8 cellular contexts compared by ENCODE assay signal in the genomic region with DNA sequence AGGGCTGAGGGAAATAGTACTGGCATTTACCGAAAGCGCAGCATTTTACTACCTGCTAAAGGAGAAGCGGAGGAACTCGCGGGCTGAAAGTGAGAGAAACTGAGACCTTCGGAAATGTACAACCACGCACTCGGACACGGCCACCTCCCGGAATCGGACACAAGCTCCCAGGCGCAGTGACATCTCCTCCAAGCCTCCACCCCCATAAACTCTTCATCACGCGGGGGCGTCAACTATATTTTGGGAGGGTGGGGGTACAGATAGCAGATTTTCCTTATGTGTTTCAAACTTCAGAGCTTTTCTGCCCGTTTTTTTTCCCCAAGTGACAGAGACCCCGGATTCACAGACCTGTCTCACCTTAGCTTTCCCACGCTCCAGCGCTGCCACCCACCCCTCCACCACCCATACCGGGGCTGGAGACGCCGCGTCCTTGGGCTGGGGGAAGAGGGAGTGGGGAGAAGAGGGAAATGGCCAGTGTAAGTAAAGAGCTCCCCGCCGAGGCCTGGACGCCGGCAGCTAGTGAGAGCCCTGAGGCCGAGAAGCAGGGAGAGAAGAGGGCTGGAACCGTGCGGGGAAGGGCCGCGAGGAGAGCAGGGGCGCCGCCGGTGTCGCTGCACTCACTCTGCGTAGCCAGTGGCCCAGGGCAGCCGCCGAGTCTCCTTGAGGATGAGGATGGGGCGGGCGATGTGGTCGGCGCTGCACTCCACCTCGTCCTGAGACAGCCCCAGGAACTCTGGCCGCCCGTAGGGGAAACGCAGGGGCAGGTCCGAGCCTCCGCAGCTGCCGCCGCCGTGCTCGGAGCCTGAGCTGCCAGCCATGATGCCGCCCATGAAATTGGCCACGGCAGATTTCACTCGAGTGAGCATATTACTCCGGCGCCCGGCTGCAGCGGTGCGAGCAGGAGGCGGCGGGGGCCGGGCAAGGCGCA. TPM values are rescaled to one million over a fixed set of nuclear protein-coding genes. Genes with fewer than 3 reads are reported as not detected.
DNase-seq lines count a peak whose midpoint lies in the region; ATAC-seq and TF ChIP-seq lines count a peak whose summit lies in the region.

No MANE protein-coding gene starts in this region.

- no peak overlapping the region for H3K27ac Mint-ChIP-seq in activated T-cell treated with anti-CD3 and anti-CD28 coated beads, Interleukin-2, amount 50 U/mL, for 72 hours

- peaks cover 0 to 5% of the 10 kb centered on the region in 2 donors for H3K36me3 Mint-ChIP-seq in activated T-cell treated with anti-CD3 and anti-CD28 coated beads, Interleukin-2, amount 50 U/mL, for 72 hours (ENCODE audit: insufficient read depth in 2 of 2)

- H3K4me1 ChIP-seq in HEK293 (ENCODE audit: control insufficient read depth, insufficient read depth, low read length): peaks cover 20% of the 10 kb centered on the region
- peaks cover 5% of the 10 kb centered on the region for H3K4me1 ChIP-seq in MM.1S (ENCODE audit: low read length)
- H3K4me1 ChIP-seq in osteoblast (ENCODE audit: insufficient read depth, low read length): peaks cover 11% of the 10 kb centered on the region

- H3K4me3 ChIP-seq in HEK293 (ENCODE audit: low read depth, low read length) (peak overlapping the region; percentile 73), MM.1S (ENCODE audit: low read length) (peak overlapping the region; percentile 94), osteoblast (ENCODE audit: insufficient read depth, low read length) (peak overlapping the region; percentile 86)

- no peaks in the 10 kb centered on the region for H3K36me3 ChIP-seq in HEK293 (ENCODE audit: control insufficient read depth in 2 of 2, insufficient read depth in 1 of 2, low read length in 2 of 2)
- H3K36me3 ChIP-seq in MM.1S (replicated peaks; ENCODE audit: insufficient read depth, low read length): no peaks in the 10 kb centered on the region
- no peaks in the 10 kb centered on the region for H3K36me3 ChIP-seq in osteoblast (ENCODE audit: insufficient read depth, low read length)

- H3K79me2 ChIP-seq in MM.1S (ENCODE audit: low read length) (peaks cover 8% of the 10 kb centered on the region; the same call in 1 of the 2 replicates), osteoblast (ENCODE audit: insufficient read depth, low read length) (peaks cover 19% of the 10 kb centered on the region)

- H3K27me3 ChIP-seq in MM.1S (replicated peaks; ENCODE audit: insufficient read depth, low read length) (no peaks in the 10 kb centered on the region), osteoblast (ENCODE audit: insufficient read depth, low read length) (no peaks in the 10 kb centered on the region)

- peak overlapping the region; percentile 57 for H3K9ac ChIP-seq in MM.1S (ENCODE audit: low read length)

- H3K9me3 ChIP-seq in HEK293 (ENCODE audit: control insufficient read depth, insufficient read depth, low read depth, low read length) (no peaks in the 10 kb centered on the region), MM.1S (replicated peaks; ENCODE audit: insufficient read depth, low read length) (no peaks in the 10 kb centered on the region), osteoblast (ENCODE audit: low read depth, low read length) (no peaks in the 10 kb centered on the region)

- H3K27ac ChIP-seq in HEK293 (ENCODE audit: extremely low read depth, low read depth, low read length) (peak overlapping the region; percentile 68), MM.1S (ENCODE audit: low read length) (no peak overlapping the region; the same call in 1 of the 2 replicates), osteoblast (ENCODE audit: low read depth, low read length) (peak overlapping the region; percentile 56)

- peak; percentile 2 to 3 for DNase-seq in stimulated activated CD4-positive, alpha-beta T cell treated with anti-CD3 and anti-CD28 coated beads, Interleukin-15, amount 100 ng/mL, for 48 hours (ENCODE audit: low read depth in 2 of 2)
- no peak for DNase-seq in stimulated activated CD4-positive, alpha-beta T cell treated with anti-CD3 and anti-CD28 coated beads, Interleukin-4, amount 100 ng/mL, for 24 hours
- DNase-seq in MM.1S (peak; percentile 55), head of caudate nucleus (peak; percentile 18 to 86 (median 66)), osteoblast (ENCODE audit: insufficient read length, low spot score, missing footprints) (peak; percentile 93), SKM-1 (lab: John Stamatoyannopoulos, UW; ENCODE audit: unreplicated experiment) (no peak)
- DNase-seq in activated T-cell treated with anti-CD3 and anti-CD28 coated beads, Interleukin-2, amount 50 U/mL, for 72 hours: peak; percentile 19

- peak overlapping the region; percentile 81 to 89 for H3K4me3 Mint-ChIP-seq in activated T-cell treated with anti-CD3 and anti-CD28 coated beads, Interleukin-2, amount 50 U/mL, for 72 hours

- H3F3A ChIP-seq in MM.1S (ENCODE audit: insufficient read depth, low read length): peaks cover 5% of the 10 kb centered on the region; the same call in 1 of the 2 replicates

- ATAC-seq in activated T-cell treated with anti-CD3 and anti-CD28 coated beads, Interleukin-2, amount 50 U/mL, for 72 hours (replicated peaks in 1 of 2): peak; percentile 62

- peak overlapping the region; percentile 94 for H3K4me2 ChIP-seq in MM.1S (ENCODE audit: low read depth, low read length)
- H3K4me2 ChIP-seq in osteoblast (ENCODE audit: insufficient read depth, low read length): peak overlapping the region; percentile 92

- POLR2A ChIA-PET in HEK293 (lab: Yijun Ruan, JAX): interaction anchor here (0.8 to 2.2 kb wide), 7 partner anchors 8 to 86 kb away, joined by 3 to 6 read pairs (median 5); no protein-coding TSS in a partner anchor

- H2AFZ ChIP-seq in MM.1S (ENCODE audit: low read length): peak overlapping the region; percentile 91
- peak overlapping the region; percentile 72 for H2AFZ ChIP-seq in osteoblast (ENCODE audit: low read length)

- peaks cover 46% of the 10 kb centered on the region for H3K27me3 Mint-ChIP-seq in activated T-cell treated with anti-CD3 and anti-CD28 coated beads, Interleukin-2, amount 50 U/mL, for 72 hours (ENCODE audit: low read depth)

- CTCF ChIA-PET in HEK293 (lab: Yijun Ruan, JAX): interaction anchor here (0.5 to 3.6 kb wide), 18 partner anchors 8 to 352 kb away, joined by 3 to 32 read pairs (median 4); partner anchors contain the start of gene AVPR1A

- intact Hi-C loops in head of caudate nucleus (cut with DNase I): loop anchor here (5.0 to 10.0 kb wide), 2 partner anchors 117 to 329 kb away; no protein-coding TSS in a partner anchor

- H4K20me1 ChIP-seq in MM.1S (ENCODE audit: insufficient read depth, low read length): no peaks in the 10 kb centered on the region
- no peaks in the 10 kb centered on the region for H4K20me1 ChIP-seq in osteoblast (ENCODE audit: insufficient read depth, low read length)

- no peaks in the 10 kb centered on the region for H3K9me2 ChIP-seq in MM.1S (replicated peaks; ENCODE audit: insufficient read depth, low read length)

- H3K4me1 Mint-ChIP-seq in activated T-cell treated with anti-CD3 and anti-CD28 coated beads, Interleukin-2, amount 50 U/mL, for 72 hours (ENCODE audit: low read depth): peaks cover 13% of the 10 kb centered on the region

- TF ChIP-seq CTCF in HEK293 (tag by site-specific recombination; IDR thresholded peaks at IDR 0.05) (peak; percentile 96), MM.1S (IDR thresholded peaks at IDR 0.05; ENCODE audit: low read length) (peak; percentile 17; the same call in 1 of the 2 replicates), osteoblast (IDR thresholded peaks at IDR 0.05; ENCODE audit: extremely low read depth, low read depth, low read length) (no peak)

- H3K9me3 Mint-ChIP-seq in activated T-cell treated with anti-CD3 and anti-CD28 coated beads, Interleukin-2, amount 50 U/mL, for 72 hours: no peaks in the 10 kb centered on the region

TF ChIP-seq in HEK293, 187 proteins besides CTCF, POLR2A, EP300 and RAD21 (continues in another document):
- TF ChIP-seq GLI2 (tag by site-specific recombination; IDR thresholded peaks at IDR 0.05; ENCODE audit: borderline replicate concordance, low read depth) (no peak), ZNF341 (tag by site-specific recombination; IDR thresholded peaks at IDR 0.05; ENCODE audit: low read depth) (peak; percentile 91), ZNF561 (tag by site-specific recombination; IDR thresholded peaks at IDR 0.05; ENCODE audit: borderline replicate concordance) (no peak), SP2 (tag by site-specific recombination; IDR thresholded peaks at IDR 0.05) (peak; percentile 43), ZNF10 (tag by site-specific recombination; IDR thresholded peaks at IDR 0.05) (no peak), BCL11A (tag by site-specific recombination; IDR thresholded peaks at IDR 0.05; ENCODE audit: low read depth) (no peak), ZNF112 (tag by site-specific recombination; IDR thresholded peaks at IDR 0.05) (no peak), ZNF571 (tag by site-specific recombination; IDR thresholded peaks at IDR 0.05) (no peak), ZNF777 (tag by site-specific recombination; IDR thresholded peaks at IDR 0.05; ENCODE audit: borderline replicate concordance) (peak; percentile 56; the same call in 1 of the 2 replicates), ZNF837 (tag by site-specific recombination; IDR thresholded peaks at IDR 0.05) (no peak), KLF9 (tag by site-specific recombination; IDR thresholded peaks at IDR 0.05; ENCODE audit: low read depth) (no peak), ZNF76 (tag by site-specific recombination; IDR thresholded peaks at IDR 0.05; ENCODE audit: borderline replicate concordance, low read depth) (0 out of 2 replicates have a peak, but pooled peaks have one; percentile 22), ZNF426 (tag by site-specific recombination; IDR thresholded peaks at IDR 0.05) (no peak), ZNF623 (tag by site-specific recombination; IDR thresholded peaks at IDR 0.05) (no peak), ZSCAN30 (tag by site-specific recombination; IDR thresholded peaks at IDR 0.05) (peak; percentile 13; the same call in 1 of the 2 replicates), PRDM1 (tag by site-specific recombination; IDR thresholded peaks at IDR 0.05) (peak; percentile 85; the same call in 1 of the 2 replicates)

RNA-seq across cellular contexts. Expression of gene PPM1H, which starts 0.8 kb away (rescaled TPM):
- not detected for total RNA-seq in activated T-cell treated with anti-CD3 and anti-CD28 coated beads, Interleukin-2, amount 50 U/mL, for 72 hours
- total RNA-seq in osteoblast: 13.0 and 13.4 TPM in 2 replicates

Comparison
In these comparisons a context has a peak if more than half of its experiments do, and no peak if none do; other contexts are left out.
1. DNase-seq: peak in stimulated activated CD4-positive, alpha-beta T cell treated with anti-CD3 and anti-CD28 coated beads, Interleukin-15, amount 100 ng/mL, for 48 hours (2 of 2), MM.1S (single experiment), activated T-cell treated with anti-CD3 and anti-CD28 coated beads, Interleukin-2, amount 50 U/mL, for 72 hours (2 of 2), head of caudate nucleus (42 of 42) and osteoblast (single experiment); none in stimulated activated CD4-positive, alpha-beta T cell treated with anti-CD3 and anti-CD28 coated beads, Interleukin-4, amount 100 ng/mL, for 24 hours (single experiment) and SKM-1 (single experiment).
2. RNA of gene PPM1H, which starts 0.8 kb away (total RNA-seq): 13.0 to 13.4 TPM in osteoblast; not detected in activated T-cell treated with anti-CD3 and anti-CD28 coated beads, Interleukin-2, amount 50 U/mL, for 72 hours; every median in the first group is over 10 times any median in the second.
3. Peak in every context shown above with its lines, with median percentiles within 50 percentile points of each other: H3K4me3 ChIP-seq.